Comparison of ENCODE assay signal across 2 cellular contexts in the genomic region with DNA sequence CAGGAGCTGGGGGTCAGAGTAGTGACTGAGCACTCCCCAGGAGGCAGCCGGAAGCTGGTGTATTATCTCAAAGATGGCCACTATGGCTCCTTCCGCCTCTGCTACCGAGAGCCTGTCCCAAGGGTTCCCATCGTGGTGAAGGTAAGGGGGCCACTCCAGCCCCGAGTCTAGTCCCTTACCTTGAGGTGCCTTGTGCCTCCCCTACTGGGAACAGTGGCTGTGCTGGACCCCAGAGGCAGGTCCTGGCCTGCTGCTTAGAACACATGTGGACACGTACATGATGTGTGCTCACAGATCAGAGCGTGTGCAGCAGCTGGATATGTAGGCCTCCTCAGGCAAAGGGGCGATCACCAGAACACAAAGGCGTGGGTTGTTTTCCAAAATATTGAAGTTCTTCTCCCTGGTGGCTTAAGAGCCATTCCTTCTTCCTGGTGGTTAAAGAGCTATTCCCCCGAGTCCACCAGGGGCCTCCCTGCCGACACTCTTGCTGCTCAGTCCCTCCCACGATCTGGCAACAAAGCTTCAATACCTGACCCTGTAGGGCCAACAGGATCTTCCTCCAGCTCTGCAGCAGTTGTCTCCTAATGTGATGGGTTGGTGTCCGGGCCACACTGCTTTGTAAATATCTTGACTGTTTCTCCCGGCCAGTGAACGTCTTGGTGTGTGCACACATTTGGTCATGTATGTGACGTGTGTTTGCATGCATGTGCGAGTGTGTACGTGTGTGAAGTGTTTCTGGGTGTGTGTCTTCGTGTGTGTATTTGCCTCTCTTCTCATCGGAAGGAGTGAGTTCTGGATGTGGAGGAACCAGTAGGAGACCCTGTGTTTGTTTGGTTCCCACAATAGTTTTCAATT.
TF ChIP-seq lines count a peak whose summit lies in the region.

No MANE protein-coding gene starts in this region.

TF ChIP-seq in HCT116, 20 proteins besides CTCF, POLR2A, EP300 and RAD21:
- TF ChIP-seq, protein P1, sequence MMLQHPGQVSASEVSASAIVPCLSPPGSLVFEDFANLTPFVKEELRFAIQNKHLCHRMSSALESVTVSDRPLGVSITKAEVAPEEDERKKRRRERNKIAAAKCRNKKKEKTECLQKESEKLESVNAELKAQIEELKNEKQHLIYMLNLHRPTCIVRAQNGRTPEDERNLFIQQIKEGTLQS (IDR thresholded peaks at IDR 0.05), result no peak
- TF ChIP-seq POLR2AphosphoS5 (IDR thresholded peaks at IDR 0.05; ENCODE audit: low read depth, low read length), result no peak
- TF ChIP-seq ZFX (IDR thresholded peaks at IDR 0.05), result no peak
- TF ChIP-seq CBX3 (IDR thresholded peaks at IDR 0.05; ENCODE audit: low read depth), result no peak
- no peak for TF ChIP-seq ELF1 (IDR thresholded peaks at IDR 0.05; ENCODE audit: borderline replicate concordance, low read depth)
- TF ChIP-seq EZH2 (IDR thresholded peaks at IDR 0.05), result no peak

TF ChIP-seq in HEK293T, 16 proteins besides CTCF, POLR2A, EP300 and RAD21:
- TF ChIP-seq ARNT (IDR thresholded peaks at IDR 0.05), result no peak
- no peak for TF ChIP-seq LEF1 (IDR thresholded peaks at IDR 0.05; ENCODE audit: borderline replicate concordance)
- no peak for TF ChIP-seq SUZ12 (IDR thresholded peaks at IDR 0.05)
- TF ChIP-seq HDGF (IDR thresholded peaks at IDR 0.05; ENCODE audit: borderline replicate concordance), result no peak
- TF ChIP-seq, protein P2, sequence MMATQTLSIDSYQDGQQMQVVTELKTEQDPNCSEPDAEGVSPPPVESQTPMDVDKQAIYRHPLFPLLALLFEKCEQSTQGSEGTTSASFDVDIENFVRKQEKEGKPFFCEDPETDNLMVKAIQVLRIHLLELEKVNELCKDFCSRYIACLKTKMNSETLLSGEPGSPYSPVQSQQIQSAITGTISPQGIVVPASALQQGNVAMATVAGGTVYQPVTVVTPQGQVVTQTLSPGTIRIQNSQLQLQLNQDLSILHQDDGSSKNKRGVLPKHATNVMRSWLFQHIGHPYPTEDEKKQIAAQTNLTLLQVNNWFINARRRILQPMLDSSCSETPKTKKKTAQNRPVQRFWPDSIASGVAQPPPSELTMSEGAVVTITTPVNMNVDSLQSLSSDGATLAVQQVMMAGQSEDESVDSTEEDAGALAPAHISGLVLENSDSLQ (IDR thresholded peaks at IDR 0.05), result no peak
- TF ChIP-seq FOXM1 (IDR thresholded peaks at IDR 0.05; ENCODE audit: borderline replicate concordance), result no peak
- no peak for TF ChIP-seq ZNF384 (IDR thresholded peaks at IDR 0.05)
- no peak for TF ChIP-seq FOXK2 (IDR thresholded peaks at IDR 0.05)
- TF ChIP-seq BHLHE40 (IDR thresholded peaks at IDR 0.05; ENCODE audit: borderline replicate concordance), result no peak
- no peak for TF ChIP-seq L3MBTL2 (conservative IDR thresholded peaks at IDR 0.05)
- TF ChIP-seq SP1 (IDR thresholded peaks at IDR 0.05), result no peak
- no peak for TF ChIP-seq CTBP1 (IDR thresholded peaks at IDR 0.05; ENCODE audit: borderline replicate concordance)
- TF ChIP-seq ELF4 (IDR thresholded peaks at IDR 0.05), result no peak
- no peak for TF ChIP-seq FOXA1 (IDR thresholded peaks at IDR 0.05)
- no peak for TF ChIP-seq TARDBP (IDR thresholded peaks at IDR 0.05)
- no peak for TF ChIP-seq NFRKB (IDR thresholded peaks at IDR 0.05)
TF ChIP-seq in HEK293T: peak in this region for 0.
